1 cellular context compared by ENCODE assay signal in the genomic region with DNA sequence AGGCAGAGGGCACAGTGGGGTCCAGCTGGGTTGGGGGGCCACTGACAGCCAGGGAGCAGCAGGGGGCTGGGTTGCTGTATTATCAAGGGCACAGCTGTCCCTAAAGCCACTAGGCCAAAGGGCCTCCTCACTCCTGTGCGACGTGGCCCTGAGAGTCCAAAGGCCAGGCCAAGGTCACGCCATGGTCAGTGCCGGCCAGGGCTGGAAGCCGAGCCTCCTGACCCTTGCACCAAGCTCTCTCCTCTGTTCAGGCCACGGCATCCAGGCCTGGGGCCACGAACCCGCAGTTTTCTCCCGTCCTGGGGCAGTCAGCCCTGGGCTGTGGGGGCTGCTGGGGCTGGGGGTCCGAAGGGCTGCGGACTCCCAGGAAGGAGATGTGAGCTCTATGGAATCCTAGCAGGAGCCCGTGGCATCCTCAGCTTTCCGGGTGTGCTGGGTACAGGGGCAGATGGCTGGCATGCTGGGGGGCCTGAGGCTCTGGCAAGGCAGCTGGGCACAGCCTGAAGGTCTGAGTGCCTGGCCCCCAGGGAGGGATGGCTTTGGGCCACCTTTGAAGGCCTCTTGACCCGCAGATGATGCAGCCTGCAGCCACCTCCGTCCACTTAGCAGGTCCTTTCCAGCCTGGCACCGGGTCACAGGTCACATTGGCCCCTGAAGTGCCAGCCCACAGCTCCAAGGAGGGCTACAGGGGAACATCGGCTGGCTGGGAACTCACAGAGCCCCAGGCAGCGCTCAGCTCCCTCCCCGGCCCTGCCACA.
TF ChIP-seq lines count a peak whose summit lies in the region.

No MANE protein-coding gene starts in this region.

TF ChIP-seq in HepG2, 621 proteins besides CTCF, POLR2A, EP300 and RAD21 (continued from another document and continues in another):
- TF ChIP-seq, protein P1, sequence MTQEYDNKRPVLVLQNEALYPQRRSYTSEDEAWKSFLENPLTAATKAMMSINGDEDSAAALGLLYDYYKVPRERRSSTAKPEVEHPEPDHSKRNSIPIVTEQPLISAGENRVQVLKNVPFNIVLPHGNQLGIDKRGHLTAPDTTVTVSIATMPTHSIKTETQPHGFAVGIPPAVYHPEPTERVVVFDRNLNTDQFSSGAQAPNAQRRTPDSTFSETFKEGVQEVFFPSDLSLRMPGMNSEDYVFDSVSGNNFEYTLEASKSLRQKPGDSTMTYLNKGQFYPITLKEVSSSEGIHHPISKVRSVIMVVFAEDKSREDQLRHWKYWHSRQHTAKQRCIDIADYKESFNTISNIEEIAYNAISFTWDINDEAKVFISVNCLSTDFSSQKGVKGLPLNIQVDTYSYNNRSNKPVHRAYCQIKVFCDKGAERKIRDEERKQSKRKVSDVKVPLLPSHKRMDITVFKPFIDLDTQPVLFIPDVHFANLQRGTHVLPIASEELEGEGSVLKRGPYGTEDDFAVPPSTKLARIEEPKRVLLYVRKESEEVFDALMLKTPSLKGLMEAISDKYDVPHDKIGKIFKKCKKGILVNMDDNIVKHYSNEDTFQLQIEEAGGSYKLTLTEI (CRISPR knock-in tag; conservative IDR thresholded peaks at IDR 0.05), result no peak
- no peak for TF ChIP-seq ZNF768 (CRISPR knock-in tag; IDR thresholded peaks at IDR 0.05)
- no peak for TF ChIP-seq ZNF782 (CRISPR knock-in tag; IDR thresholded peaks at IDR 0.05; ENCODE audit: borderline replicate concordance)
- peak; percentile 56; the same call in 1 of the 2 replicates for TF ChIP-seq HMG20A (CRISPR knock-in tag; IDR thresholded peaks at IDR 0.05; ENCODE audit: borderline replicate concordance)
- 0 out of 2 replicates have a peak, but pooled peaks have one; percentile 31 for TF ChIP-seq MAZ (IDR thresholded peaks at IDR 0.05; ENCODE audit: borderline replicate concordance, low read depth, low read length)
- no peak; the same call in 1 of the 2 replicates for TF ChIP-seq MAZ (CRISPR knock-in tag; IDR thresholded peaks at IDR 0.05; ENCODE audit: low read depth)
- TF ChIP-seq, protein P2, sequence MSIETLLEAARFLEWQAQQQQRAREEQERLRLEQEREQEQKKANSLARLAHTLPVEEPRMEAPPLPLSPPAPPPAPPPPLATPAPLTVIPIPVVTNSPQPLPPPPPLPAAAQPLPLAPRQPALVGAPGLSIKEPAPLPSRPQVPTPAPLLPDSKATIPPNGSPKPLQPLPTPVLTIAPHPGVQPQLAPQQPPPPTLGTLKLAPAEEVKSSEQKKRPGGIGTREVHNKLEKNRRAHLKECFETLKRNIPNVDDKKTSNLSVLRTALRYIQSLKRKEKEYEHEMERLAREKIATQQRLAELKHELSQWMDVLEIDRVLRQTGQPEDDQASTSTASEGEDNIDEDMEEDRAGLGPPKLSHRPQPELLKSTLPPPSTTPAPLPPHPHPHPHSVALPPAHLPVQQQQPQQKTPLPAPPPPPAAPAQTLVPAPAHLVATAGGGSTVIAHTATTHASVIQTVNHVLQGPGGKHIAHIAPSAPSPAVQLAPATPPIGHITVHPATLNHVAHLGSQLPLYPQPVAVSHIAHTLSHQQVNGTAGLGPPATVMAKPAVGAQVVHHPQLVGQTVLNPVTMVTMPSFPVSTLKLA (IDR thresholded peaks at IDR 0.05), result no peak
- TF ChIP-seq, protein P3, sequence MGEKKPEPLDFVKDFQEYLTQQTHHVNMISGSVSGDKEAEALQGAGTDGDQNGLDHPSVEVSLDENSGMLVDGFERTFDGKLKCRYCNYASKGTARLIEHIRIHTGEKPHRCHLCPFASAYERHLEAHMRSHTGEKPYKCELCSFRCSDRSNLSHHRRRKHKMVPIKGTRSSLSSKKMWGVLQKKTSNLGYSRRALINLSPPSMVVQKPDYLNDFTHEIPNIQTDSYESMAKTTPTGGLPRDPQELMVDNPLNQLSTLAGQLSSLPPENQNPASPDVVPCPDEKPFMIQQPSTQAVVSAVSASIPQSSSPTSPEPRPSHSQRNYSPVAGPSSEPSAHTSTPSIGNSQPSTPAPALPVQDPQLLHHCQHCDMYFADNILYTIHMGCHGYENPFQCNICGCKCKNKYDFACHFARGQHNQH (CRISPR knock-in tag; IDR thresholded peaks at IDR 0.05), result peak; percentile 64; the same call in 1 of the 2 replicates
- TF ChIP-seq, protein P4, sequence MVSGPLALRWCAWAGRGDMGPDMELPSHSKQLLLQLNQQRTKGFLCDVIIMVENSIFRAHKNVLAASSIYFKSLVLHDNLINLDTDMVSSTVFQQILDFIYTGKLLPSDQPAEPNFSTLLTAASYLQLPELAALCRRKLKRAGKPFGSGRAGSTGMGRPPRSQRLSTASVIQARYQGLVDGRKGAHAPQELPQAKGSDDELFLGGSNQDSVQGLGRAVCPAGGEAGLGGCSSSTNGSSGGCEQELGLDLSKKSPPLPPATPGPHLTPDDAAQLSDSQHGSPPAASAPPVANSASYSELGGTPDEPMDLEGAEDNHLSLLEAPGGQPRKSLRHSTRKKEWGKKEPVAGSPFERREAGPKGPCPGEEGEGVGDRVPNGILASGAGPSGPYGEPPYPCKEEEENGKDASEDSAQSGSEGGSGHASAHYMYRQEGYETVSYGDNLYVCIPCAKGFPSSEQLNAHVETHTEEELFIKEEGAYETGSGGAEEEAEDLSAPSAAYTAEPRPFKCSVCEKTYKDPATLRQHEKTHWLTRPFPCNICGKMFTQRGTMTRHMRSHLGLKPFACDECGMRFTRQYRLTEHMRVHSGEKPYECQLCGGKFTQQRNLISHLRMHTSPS (CRISPR knock-in tag; IDR thresholded peaks at IDR 0.05; ENCODE audit: low read depth), result peak; percentile 87; the same call in 1 of the 2 replicates
- peak; percentile 98 for TF ChIP-seq SKI (IDR thresholded peaks at IDR 0.05; ENCODE audit: partially characterized antibody)
- peak; percentile 90; the same call in 1 of the 2 replicates for TF ChIP-seq ZBTB7A (CRISPR knock-in tag; IDR thresholded peaks at IDR 0.05)
- TF ChIP-seq, protein P5, sequence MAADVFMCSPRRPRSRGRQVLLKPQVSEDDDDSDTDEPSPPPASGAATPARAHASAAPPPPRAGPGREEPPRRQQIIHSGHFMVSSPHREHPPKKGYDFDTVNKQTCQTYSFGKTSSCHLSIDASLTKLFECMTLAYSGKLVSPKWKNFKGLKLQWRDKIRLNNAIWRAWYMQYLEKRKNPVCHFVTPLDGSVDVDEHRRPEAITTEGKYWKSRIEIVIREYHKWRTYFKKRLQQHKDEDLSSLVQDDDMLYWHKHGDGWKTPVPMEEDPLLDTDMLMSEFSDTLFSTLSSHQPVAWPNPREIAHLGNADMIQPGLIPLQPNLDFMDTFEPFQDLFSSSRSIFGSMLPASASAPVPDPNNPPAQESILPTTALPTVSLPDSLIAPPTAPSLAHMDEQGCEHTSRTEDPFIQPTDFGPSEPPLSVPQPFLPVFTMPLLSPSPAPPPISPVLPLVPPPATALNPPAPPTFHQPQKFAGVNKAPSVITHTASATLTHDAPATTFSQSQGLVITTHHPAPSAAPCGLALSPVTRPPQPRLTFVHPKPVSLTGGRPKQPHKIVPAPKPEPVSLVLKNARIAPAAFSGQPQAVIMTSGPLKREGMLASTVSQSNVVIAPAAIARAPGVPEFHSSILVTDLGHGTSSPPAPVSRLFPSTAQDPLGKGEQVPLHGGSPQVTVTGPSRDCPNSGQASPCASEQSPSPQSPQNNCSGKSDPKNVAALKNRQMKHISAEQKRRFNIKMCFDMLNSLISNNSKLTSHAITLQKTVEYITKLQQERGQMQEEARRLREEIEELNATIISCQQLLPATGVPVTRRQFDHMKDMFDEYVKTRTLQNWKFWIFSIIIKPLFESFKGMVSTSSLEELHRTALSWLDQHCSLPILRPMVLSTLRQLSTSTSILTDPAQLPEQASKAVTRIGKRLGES (CRISPR knock-in tag; IDR thresholded peaks at IDR 0.05; ENCODE audit: borderline replicate concordance), result no peak
- TF ChIP-seq, protein P6, sequence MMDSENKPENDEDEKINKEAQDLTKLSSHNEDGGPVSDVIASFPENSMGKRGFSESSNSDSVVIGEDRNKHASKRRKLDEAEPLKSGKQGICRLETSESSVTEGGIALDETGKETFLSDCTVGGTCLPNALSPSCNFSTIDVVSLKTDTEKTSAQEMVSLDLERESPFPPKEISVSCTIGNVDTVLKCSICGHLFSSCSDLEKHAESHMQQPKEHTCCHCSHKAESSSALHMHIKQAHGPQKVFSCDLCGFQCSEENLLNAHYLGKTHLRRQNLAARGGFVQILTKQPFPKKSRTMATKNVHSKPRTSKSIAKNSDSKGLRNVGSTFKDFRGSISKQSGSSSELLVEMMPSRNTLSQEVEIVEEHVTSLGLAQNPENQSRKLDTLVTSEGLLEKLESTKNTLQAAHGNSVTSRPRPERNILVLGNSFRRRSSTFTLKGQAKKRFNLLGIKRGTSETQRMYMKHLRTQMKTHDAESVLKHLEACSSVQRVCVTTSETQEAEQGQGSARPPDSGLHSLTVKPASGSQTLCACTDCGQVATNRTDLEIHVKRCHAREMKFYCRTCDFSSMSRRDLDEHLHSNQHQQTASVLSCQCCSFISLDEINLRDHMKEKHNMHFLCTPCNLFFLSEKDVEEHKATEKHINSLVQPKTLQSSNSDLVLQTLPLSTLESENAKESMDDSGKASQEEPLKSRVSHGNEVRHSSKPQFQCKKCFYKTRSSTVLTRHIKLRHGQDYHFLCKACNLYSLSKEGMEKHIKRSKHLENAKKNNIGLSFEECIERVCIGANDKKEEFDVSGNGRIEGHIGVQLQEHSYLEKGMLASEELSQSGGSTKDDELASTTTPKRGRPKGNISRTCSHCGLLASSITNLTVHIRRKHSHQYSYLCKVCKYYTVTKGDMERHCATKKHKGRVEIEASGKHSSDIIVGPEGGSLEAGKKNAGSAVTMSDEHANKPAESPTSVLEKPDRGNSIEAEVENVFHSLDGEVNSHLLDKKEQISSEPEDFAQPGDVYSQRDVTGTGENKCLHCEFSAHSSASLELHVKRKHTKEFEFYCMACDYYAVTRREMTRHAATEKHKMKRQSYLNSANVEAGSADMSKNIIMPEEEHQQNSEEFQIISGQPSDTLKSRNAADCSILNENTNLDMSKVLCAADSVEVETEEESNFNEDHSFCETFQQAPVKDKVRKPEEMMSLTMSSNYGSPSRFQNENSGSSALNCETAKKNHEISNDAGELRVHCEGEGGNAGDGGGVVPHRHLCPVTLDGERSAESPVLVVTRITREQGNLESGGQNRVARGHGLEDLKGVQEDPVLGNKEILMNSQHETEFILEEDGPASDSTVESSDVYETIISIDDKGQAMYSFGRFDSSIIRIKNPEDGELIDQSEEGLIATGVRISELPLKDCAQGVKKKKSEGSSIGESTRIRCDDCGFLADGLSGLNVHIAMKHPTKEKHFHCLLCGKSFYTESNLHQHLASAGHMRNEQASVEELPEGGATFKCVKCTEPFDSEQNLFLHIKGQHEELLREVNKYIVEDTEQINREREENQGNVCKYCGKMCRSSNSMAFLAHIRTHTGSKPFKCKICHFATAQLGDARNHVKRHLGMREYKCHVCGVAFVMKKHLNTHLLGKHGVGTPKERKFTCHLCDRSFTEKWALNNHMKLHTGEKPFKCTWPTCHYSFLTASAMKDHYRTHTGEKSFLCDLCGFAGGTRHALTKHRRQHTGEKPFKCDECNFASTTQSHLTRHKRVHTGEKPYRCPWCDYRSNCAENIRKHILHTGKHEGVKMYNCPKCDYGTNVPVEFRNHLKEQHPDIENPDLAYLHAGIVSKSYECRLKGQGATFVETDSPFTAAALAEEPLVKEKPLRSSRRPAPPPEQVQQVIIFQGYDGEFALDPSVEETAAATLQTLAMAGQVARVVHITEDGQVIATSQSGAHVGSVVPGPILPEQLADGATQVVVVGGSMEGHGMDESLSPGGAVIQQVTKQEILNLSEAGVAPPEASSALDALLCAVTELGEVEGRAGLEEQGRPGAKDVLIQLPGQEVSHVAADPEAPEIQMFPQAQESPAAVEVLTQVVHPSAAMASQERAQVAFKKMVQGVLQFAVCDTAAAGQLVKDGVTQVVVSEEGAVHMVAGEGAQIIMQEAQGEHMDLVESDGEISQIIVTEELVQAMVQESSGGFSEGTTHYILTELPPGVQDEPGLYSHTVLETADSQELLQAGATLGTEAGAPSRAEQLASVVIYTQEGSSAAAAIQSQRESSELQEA (CRISPR knock-in tag; IDR thresholded peaks at IDR 0.05; ENCODE audit: not compliant biosample characterization), result no peak
- TF ChIP-seq, protein P7, sequence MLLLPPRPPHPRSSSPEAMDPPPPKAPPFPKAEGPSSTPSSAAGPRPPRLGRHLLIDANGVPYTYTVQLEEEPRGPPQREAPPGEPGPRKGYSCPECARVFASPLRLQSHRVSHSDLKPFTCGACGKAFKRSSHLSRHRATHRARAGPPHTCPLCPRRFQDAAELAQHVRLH (CRISPR knock-in tag; IDR thresholded peaks at IDR 0.05; ENCODE audit: borderline replicate concordance, low read depth), result 0 out of 2 replicates have a peak, but pooled peaks have one; percentile 19
- TF ChIP-seq, protein P8, sequence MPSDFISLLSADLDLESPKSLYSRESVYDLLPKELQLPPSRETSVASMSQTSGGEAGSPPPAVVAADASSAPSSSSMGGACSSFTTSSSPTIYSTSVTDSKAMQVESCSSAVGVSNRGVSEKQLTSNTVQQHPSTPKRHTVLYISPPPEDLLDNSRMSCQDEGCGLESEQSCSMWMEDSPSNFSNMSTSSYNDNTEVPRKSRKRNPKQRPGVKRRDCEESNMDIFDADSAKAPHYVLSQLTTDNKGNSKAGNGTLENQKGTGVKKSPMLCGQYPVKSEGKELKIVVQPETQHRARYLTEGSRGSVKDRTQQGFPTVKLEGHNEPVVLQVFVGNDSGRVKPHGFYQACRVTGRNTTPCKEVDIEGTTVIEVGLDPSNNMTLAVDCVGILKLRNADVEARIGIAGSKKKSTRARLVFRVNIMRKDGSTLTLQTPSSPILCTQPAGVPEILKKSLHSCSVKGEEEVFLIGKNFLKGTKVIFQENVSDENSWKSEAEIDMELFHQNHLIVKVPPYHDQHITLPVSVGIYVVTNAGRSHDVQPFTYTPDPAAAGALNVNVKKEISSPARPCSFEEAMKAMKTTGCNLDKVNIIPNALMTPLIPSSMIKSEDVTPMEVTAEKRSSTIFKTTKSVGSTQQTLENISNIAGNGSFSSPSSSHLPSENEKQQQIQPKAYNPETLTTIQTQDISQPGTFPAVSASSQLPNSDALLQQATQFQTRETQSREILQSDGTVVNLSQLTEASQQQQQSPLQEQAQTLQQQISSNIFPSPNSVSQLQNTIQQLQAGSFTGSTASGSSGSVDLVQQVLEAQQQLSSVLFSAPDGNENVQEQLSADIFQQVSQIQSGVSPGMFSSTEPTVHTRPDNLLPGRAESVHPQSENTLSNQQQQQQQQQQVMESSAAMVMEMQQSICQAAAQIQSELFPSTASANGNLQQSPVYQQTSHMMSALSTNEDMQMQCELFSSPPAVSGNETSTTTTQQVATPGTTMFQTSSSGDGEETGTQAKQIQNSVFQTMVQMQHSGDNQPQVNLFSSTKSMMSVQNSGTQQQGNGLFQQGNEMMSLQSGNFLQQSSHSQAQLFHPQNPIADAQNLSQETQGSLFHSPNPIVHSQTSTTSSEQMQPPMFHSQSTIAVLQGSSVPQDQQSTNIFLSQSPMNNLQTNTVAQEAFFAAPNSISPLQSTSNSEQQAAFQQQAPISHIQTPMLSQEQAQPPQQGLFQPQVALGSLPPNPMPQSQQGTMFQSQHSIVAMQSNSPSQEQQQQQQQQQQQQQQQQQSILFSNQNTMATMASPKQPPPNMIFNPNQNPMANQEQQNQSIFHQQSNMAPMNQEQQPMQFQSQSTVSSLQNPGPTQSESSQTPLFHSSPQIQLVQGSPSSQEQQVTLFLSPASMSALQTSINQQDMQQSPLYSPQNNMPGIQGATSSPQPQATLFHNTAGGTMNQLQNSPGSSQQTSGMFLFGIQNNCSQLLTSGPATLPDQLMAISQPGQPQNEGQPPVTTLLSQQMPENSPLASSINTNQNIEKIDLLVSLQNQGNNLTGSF (CRISPR knock-in tag; IDR thresholded peaks at IDR 0.05), result no peak
- no peak for TF ChIP-seq ETV6 (CRISPR knock-in tag; conservative IDR thresholded peaks at IDR 0.05)
- peak; percentile 14; the same call in 1 of the 2 replicates for TF ChIP-seq STAG1 (CRISPR knock-in tag; IDR thresholded peaks at IDR 0.05)
- TF ChIP-seq NR2C2 (CRISPR knock-in tag; IDR thresholded peaks at IDR 0.05; ENCODE audit: borderline replicate concordance), result peak; percentile 90
- TF ChIP-seq ZNF567 (CRISPR knock-in tag; IDR thresholded peaks at IDR 0.05; ENCODE audit: borderline replicate concordance), result no peak
- no peak for TF ChIP-seq TBP (CRISPR knock-in tag; IDR thresholded peaks at IDR 0.05)
- no peak for TF ChIP-seq ZSCAN22 (CRISPR knock-in tag; IDR thresholded peaks at IDR 0.05)
- 0 out of 2 replicates have a peak, but pooled peaks have one; percentile 35 for TF ChIP-seq ZNF317 (CRISPR knock-in tag; IDR thresholded peaks at IDR 0.05)
- TF ChIP-seq HNRNPL (IDR thresholded peaks at IDR 0.05; ENCODE audit: low read depth, low read length), result peak; percentile 85
- TF ChIP-seq ETV5 (CRISPR knock-in tag; IDR thresholded peaks at IDR 0.05; ENCODE audit: borderline replicate concordance), result no peak
- no peak for TF ChIP-seq CHCHD3 (CRISPR knock-in tag; IDR thresholded peaks at IDR 0.05)
